Comparison of ENCODE assay signal across 1 cellular context in the genomic region with DNA sequence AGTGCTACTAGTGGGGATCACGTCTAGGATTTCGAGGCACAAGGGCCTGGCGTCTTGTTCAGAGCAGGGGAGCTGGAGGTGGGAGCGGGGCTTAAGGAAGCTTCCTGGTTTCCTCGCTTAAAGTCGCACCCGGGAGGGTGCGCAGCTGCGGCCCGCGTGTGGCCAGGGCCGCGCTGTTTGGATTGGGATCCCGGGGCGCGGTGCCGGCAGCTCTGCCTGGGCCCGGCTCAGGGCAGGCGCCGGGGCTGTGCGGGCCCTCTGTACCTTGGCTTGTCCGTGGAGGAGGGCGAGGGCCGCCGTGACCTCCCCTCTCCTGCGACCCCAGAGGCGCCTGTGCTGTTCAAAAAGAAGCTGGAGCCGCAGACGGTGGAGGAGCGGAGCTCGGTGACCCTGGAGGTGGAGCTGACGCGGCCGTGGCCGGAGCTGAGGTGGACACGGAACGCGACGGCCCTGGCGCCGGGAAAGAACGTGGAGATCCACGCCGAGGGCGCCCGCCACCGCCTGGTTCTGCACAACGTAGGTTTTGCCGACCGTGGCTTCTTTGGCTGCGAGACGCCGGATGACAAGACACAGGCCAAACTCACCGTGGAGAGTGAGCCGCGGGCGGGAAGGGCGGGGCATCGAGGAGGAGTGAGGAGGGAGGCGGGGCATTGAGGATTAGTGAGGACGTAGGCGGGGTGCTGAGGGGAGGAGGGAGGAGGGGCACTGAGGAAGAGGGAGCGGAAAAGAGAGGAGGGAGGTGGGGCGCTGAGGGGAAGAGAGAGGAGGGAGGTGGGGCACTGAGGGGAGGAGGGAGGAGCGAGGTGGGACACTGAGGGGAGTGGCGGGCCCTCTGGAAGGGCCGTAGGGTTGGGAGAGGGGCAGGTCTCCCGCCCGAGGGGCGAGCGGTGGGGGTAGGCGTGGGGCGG.
A peak's percentile ranks its signal among the peaks of the same experiment; 100 is the strongest.
TF ChIP-seq lines count a peak whose summit lies in the region.

No MANE protein-coding gene starts in this region.

TF ChIP-seq in K562, 482 proteins besides CTCF, POLR2A, EP300 and RAD21 (continued from another document and continues in another):
- TF ChIP-seq, protein P1, sequence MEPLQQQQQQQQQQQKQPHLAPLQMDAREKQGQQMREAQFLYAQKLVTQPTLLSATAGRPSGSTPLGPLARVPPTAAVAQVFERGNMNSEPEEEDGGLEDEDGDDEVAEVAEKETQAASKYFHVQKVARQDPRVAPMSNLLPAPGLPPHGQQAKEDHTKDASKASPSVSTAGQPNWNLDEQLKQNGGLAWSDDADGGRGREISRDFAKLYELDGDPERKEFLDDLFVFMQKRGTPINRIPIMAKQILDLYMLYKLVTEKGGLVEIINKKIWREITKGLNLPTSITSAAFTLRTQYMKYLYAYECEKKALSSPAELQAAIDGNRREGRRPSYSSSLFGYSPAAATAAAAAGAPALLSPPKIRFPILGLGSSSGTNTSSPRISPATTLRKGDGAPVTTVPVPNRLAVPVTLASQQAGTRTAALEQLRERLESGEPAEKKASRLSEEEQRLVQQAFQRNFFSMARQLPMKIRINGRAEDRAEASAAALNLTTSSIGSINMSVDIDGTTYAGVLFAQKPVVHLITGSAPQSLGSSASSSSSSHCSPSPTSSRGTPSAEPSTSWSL (CRISPR knock-in tag; IDR thresholded peaks at IDR 0.05; ENCODE audit: borderline replicate concordance), result no peak
- TF ChIP-seq, protein P2, sequence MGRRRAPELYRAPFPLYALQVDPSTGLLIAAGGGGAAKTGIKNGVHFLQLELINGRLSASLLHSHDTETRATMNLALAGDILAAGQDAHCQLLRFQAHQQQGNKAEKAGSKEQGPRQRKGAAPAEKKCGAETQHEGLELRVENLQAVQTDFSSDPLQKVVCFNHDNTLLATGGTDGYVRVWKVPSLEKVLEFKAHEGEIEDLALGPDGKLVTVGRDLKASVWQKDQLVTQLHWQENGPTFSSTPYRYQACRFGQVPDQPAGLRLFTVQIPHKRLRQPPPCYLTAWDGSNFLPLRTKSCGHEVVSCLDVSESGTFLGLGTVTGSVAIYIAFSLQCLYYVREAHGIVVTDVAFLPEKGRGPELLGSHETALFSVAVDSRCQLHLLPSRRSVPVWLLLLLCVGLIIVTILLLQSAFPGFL (CRISPR knock-in tag; IDR thresholded peaks at IDR 0.05), result no peak
- 0 out of 2 replicates have a peak, but pooled peaks have one; percentile 11 for TF ChIP-seq SOX6 (IDR thresholded peaks at IDR 0.05)
- TF ChIP-seq CREB1 (IDR thresholded peaks at IDR 0.05), result peak; percentile 33
- 0 out of 2 replicates have a peak, but pooled peaks have one; percentile 12 for TF ChIP-seq CREB1 (CRISPR knock-in tag; IDR thresholded peaks at IDR 0.05)
- TF ChIP-seq HSF4 (CRISPR knock-in tag; IDR thresholded peaks at IDR 0.05; ENCODE audit: borderline replicate concordance), result no peak
- peak; percentile 87 for TF ChIP-seq POLR2G (IDR thresholded peaks at IDR 0.05; ENCODE audit: low read depth, low read length)
- TF ChIP-seq, protein P3, sequence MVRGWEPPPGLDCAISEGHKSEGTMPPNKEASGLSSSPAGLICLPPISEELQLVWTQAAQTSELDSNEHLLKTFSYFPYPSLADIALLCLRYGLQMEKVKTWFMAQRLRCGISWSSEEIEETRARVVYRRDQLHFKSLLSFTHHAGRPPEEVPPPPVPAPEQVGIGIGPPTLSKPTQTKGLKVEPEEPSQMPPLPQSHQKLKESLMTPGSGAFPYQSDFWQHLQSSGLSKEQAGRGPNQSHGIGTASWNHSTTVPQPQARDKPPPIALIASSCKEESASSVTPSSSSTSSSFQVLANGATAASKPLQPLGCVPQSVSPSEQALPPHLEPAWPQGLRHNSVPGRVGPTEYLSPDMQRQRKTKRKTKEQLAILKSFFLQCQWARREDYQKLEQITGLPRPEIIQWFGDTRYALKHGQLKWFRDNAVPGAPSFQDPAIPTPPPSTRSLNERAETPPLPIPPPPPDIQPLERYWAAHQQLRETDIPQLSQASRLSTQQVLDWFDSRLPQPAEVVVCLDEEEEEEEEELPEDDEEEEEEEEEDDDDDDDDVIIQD (CRISPR knock-in tag; IDR thresholded peaks at IDR 0.05), result no peak
- 0 out of 2 replicates have a peak, but pooled peaks have one; percentile 0 for TF ChIP-seq E2F3 (CRISPR knock-in tag; IDR thresholded peaks at IDR 0.05)
- TF ChIP-seq ZFPM2 (CRISPR knock-in tag; IDR thresholded peaks at IDR 0.05), result peak; percentile 39; the same call in 1 of the 2 replicates
- no peak for TF ChIP-seq TCF7L2 (IDR thresholded peaks at IDR 0.05; ENCODE audit: low read depth, low read length)
- TF ChIP-seq, protein P4, sequence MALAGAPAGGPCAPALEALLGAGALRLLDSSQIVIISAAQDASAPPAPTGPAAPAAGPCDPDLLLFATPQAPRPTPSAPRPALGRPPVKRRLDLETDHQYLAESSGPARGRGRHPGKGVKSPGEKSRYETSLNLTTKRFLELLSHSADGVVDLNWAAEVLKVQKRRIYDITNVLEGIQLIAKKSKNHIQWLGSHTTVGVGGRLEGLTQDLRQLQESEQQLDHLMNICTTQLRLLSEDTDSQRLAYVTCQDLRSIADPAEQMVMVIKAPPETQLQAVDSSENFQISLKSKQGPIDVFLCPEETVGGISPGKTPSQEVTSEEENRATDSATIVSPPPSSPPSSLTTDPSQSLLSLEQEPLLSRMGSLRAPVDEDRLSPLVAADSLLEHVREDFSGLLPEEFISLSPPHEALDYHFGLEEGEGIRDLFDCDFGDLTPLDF (CRISPR knock-in tag; IDR thresholded peaks at IDR 0.05), result no peak
- TF ChIP-seq, protein P5, sequence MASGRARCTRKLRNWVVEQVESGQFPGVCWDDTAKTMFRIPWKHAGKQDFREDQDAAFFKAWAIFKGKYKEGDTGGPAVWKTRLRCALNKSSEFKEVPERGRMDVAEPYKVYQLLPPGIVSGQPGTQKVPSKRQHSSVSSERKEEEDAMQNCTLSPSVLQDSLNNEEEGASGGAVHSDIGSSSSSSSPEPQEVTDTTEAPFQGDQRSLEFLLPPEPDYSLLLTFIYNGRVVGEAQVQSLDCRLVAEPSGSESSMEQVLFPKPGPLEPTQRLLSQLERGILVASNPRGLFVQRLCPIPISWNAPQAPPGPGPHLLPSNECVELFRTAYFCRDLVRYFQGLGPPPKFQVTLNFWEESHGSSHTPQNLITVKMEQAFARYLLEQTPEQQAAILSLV (tag; IDR thresholded peaks at IDR 0.05), result no peak
- 0 out of 2 replicates have a peak, but pooled peaks have one; percentile 24 for TF ChIP-seq ZNF668 (CRISPR knock-in tag; IDR thresholded peaks at IDR 0.05)
- TF ChIP-seq, protein P6, sequence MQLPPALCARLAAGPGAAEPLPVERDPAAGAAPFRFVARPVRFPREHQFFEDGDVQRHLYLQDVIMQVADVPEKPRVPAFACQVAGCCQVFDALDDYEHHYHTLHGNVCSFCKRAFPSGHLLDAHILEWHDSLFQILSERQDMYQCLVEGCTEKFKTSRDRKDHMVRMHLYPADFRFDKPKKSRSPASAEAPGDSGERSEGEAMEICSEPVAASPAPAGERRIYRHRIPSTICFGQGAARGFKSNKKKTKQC (CRISPR knock-in tag; IDR thresholded peaks at IDR 0.05), result peak; percentile 68
- TF ChIP-seq, protein P7, sequence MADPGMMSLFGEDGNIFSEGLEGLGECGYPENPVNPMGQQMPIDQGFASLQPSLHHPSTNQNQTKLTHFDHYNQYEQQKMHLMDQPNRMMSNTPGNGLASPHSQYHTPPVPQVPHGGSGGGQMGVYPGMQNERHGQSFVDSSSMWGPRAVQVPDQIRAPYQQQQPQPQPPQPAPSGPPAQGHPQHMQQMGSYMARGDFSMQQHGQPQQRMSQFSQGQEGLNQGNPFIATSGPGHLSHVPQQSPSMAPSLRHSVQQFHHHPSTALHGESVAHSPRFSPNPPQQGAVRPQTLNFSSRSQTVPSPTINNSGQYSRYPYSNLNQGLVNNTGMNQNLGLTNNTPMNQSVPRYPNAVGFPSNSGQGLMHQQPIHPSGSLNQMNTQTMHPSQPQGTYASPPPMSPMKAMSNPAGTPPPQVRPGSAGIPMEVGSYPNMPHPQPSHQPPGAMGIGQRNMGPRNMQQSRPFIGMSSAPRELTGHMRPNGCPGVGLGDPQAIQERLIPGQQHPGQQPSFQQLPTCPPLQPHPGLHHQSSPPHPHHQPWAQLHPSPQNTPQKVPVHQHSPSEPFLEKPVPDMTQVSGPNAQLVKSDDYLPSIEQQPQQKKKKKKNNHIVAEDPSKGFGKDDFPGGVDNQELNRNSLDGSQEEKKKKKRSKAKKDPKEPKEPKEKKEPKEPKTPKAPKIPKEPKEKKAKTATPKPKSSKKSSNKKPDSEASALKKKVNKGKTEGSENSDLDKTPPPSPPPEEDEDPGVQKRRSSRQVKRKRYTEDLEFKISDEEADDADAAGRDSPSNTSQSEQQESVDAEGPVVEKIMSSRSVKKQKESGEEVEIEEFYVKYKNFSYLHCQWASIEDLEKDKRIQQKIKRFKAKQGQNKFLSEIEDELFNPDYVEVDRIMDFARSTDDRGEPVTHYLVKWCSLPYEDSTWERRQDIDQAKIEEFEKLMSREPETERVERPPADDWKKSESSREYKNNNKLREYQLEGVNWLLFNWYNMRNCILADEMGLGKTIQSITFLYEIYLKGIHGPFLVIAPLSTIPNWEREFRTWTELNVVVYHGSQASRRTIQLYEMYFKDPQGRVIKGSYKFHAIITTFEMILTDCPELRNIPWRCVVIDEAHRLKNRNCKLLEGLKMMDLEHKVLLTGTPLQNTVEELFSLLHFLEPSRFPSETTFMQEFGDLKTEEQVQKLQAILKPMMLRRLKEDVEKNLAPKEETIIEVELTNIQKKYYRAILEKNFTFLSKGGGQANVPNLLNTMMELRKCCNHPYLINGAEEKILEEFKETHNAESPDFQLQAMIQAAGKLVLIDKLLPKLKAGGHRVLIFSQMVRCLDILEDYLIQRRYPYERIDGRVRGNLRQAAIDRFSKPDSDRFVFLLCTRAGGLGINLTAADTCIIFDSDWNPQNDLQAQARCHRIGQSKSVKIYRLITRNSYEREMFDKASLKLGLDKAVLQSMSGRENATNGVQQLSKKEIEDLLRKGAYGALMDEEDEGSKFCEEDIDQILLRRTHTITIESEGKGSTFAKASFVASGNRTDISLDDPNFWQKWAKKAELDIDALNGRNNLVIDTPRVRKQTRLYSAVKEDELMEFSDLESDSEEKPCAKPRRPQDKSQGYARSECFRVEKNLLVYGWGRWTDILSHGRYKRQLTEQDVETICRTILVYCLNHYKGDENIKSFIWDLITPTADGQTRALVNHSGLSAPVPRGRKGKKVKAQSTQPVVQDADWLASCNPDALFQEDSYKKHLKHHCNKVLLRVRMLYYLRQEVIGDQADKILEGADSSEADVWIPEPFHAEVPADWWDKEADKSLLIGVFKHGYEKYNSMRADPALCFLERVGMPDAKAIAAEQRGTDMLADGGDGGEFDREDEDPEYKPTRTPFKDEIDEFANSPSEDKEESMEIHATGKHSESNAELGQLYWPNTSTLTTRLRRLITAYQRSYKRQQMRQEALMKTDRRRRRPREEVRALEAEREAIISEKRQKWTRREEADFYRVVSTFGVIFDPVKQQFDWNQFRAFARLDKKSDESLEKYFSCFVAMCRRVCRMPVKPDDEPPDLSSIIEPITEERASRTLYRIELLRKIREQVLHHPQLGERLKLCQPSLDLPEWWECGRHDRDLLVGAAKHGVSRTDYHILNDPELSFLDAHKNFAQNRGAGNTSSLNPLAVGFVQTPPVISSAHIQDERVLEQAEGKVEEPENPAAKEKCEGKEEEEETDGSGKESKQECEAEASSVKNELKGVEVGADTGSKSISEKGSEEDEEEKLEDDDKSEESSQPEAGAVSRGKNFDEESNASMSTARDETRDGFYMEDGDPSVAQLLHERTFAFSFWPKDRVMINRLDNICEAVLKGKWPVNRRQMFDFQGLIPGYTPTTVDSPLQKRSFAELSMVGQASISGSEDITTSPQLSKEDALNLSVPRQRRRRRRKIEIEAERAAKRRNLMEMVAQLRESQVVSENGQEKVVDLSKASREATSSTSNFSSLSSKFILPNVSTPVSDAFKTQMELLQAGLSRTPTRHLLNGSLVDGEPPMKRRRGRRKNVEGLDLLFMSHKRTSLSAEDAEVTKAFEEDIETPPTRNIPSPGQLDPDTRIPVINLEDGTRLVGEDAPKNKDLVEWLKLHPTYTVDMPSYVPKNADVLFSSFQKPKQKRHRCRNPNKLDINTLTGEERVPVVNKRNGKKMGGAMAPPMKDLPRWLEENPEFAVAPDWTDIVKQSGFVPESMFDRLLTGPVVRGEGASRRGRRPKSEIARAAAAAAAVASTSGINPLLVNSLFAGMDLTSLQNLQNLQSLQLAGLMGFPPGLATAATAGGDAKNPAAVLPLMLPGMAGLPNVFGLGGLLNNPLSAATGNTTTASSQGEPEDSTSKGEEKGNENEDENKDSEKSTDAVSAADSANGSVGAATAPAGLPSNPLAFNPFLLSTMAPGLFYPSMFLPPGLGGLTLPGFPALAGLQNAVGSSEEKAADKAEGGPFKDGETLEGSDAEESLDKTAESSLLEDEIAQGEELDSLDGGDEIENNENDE (IDR thresholded peaks at IDR 0.05; ENCODE audit: low read depth, low read length), result no peak
- no peak for TF ChIP-seq TEAD1 (CRISPR knock-in tag; IDR thresholded peaks at IDR 0.05)
- 0 out of 2 replicates have a peak, but pooled peaks have one; percentile 39 for TF ChIP-seq CREM (IDR thresholded peaks at IDR 0.05; ENCODE audit: low read depth)
- TF ChIP-seq ZNF274 (IDR thresholded peaks at IDR 0.05; ENCODE audit: borderline replicate concordance, low read depth, low read length), result no peak
- TF ChIP-seq, protein P8, sequence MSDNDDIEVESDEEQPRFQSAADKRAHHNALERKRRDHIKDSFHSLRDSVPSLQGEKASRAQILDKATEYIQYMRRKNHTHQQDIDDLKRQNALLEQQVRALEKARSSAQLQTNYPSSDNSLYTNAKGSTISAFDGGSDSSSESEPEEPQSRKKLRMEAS (CRISPR knock-in tag; IDR thresholded peaks at IDR 0.05), result peak; percentile 44; the same call in 1 of the 2 replicates
- TF ChIP-seq, protein P9, sequence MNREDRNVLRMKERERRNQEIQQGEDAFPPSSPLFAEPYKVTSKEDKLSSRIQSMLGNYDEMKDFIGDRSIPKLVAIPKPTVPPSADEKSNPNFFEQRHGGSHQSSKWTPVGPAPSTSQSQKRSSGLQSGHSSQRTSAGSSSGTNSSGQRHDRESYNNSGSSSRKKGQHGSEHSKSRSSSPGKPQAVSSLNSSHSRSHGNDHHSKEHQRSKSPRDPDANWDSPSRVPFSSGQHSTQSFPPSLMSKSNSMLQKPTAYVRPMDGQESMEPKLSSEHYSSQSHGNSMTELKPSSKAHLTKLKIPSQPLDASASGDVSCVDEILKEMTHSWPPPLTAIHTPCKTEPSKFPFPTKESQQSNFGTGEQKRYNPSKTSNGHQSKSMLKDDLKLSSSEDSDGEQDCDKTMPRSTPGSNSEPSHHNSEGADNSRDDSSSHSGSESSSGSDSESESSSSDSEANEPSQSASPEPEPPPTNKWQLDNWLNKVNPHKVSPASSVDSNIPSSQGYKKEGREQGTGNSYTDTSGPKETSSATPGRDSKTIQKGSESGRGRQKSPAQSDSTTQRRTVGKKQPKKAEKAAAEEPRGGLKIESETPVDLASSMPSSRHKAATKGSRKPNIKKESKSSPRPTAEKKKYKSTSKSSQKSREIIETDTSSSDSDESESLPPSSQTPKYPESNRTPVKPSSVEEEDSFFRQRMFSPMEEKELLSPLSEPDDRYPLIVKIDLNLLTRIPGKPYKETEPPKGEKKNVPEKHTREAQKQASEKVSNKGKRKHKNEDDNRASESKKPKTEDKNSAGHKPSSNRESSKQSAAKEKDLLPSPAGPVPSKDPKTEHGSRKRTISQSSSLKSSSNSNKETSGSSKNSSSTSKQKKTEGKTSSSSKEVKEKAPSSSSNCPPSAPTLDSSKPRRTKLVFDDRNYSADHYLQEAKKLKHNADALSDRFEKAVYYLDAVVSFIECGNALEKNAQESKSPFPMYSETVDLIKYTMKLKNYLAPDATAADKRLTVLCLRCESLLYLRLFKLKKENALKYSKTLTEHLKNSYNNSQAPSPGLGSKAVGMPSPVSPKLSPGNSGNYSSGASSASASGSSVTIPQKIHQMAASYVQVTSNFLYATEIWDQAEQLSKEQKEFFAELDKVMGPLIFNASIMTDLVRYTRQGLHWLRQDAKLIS (CRISPR knock-in tag; IDR thresholded peaks at IDR 0.05), result no peak
- no peak for TF ChIP-seq STAT5A (IDR thresholded peaks at IDR 0.05; ENCODE audit: borderline replicate concordance, low read length)
- peak; percentile 56; the same call in 1 of the 2 replicates for TF ChIP-seq SP1 (CRISPR knock-in tag; IDR thresholded peaks at IDR 0.05)
- no peak for TF ChIP-seq ZNF77 (CRISPR knock-in tag; IDR thresholded peaks at IDR 0.05)
- no peak for TF ChIP-seq NCOA2 (IDR thresholded peaks at IDR 0.05; ENCODE audit: partially characterized antibody in 2 of 2)
